In the genomic region with DNA sequence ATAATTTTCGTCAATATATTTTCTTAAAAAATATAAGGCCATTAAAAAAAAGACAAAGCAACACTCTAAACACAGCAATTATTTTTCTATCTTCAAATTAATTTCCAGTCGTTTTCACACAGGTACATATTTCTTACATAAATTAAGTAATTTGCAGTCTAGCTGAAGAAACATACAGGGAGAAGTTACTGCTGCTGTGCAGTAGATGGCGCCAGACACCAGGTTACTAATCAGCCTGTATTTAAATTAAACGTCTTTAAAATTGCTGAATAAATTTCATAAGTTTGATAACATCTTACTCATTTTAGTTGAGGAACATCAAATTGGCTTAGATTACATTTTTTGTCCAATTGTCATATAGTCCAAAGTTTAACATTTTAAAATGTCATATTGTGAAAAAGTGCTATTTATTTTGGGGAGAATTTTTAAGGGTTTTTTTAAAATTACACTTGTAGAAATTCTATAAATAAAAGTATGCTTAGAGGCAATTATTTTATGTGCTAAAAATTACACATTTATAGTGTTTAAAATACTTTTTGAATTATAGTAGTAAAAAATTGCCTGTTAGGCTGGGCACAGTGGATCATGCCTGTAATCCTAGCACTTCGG, we compare ENCODE assay signal across 8 cellular contexts.
DNase-seq lines count a peak whose midpoint lies in the region; ATAC-seq and TF ChIP-seq lines count a peak whose summit lies in the region.

No MANE protein-coding gene starts in this region.

- no peak overlapping the region for H3K4me3 ChIP-seq in Panc1 (ENCODE audit: low read depth in 2 of 2, low read length in 2 of 2)

- in situ Hi-C loops in Panc1 (cut with HindIII; ENCODE audit: low pct_unique_long_range_greater_than_20kb, low sequenced_read_pairs), result no loop called here

- H3K27ac ChIP-seq in Panc1 (ENCODE audit: low read length), result no peak overlapping the region

- POLR2A ChIA-PET in Panc1 (lab: Charles Lee), result no interaction called here

- ATAC-seq in HG03521 (IDR thresholded peaks at IDR 0.05; ENCODE audit: unreplicated experiment), result peak; percentile 64
- ATAC-seq in Panc1, result no peak

- no peaks in the 10 kb centered on the region for H3K9me3 Mint-ChIP-seq in activated naive CD8-positive, alpha-beta T cell treated with anti-CD3 and anti-CD28 coated beads for 36 hours

- H3K36me3 ChIP-seq in Panc1 (ENCODE audit: control insufficient read depth, insufficient read depth, low read length), result no peaks in the 10 kb centered on the region

- peaks cover 29% of the 10 kb centered on the region for H3K27me3 Mint-ChIP-seq in activated naive CD8-positive, alpha-beta T cell treated with anti-CD3 and anti-CD28 coated beads for 36 hours

- peak; percentile 75; the same call in 1 of the 2 replicates for TF ChIP-seq CTCF in Panc1 (IDR thresholded peaks at IDR 0.05)

- H3K4me3 Mint-ChIP-seq in activated naive CD8-positive, alpha-beta T cell treated with anti-CD3 and anti-CD28 coated beads for 36 hours, result no peak overlapping the region

- BruUV-seq in Panc1 (replicated peaks; lab: Mats Ljungman, UMichigan), result no TSS peak

- CTCF ChIA-PET in Panc1 (lab: Charles Lee), result interaction anchor here (0.5 to 1.4 kb wide), 8 partner anchors 56 to 691 kb away, joined by 3 read pairs; no protein-coding TSS in a partner anchor

- DNase-seq in NOMO-1 treated with DMSO at 0.1 percent for 48 hours (lab: John Stamatoyannopoulos, UW; ENCODE audit: unreplicated experiment), result peak; percentile 39
- DNase-seq in NOMO-1 treated with dmso at 0.1 percent for 144 hours (lab: John Stamatoyannopoulos, UW; ENCODE audit: unreplicated experiment), result no peak
- no peak for DNase-seq in Panc1 (ENCODE audit: low read depth, low spot score)
- DNase-seq in activated naive CD8-positive, alpha-beta T cell treated with anti-CD3 and anti-CD28 coated beads for 36 hours, result peak; percentile 21
- peak; percentile 16 for DNase-seq in hepatic stellate cell (ENCODE audit: low spot score)
- DNase-seq in stimulated activated CD4-positive, alpha-beta T cell treated with anti-CD3 and anti-CD28 coated beads, Interleukin-12 subunit alpha, Interleukin-12 subunit beta, amount 100 ng/mL, for 48 hours (ENCODE audit: low read depth in 2 of 3, low spot score in 1 of 3), result peak; percentile 7 to 31 (median 17)
- no peak for DNase-seq in C1 segment of cervical spinal cord (lab: John Stamatoyannopoulos, UW)

- no peaks in the 10 kb centered on the region for H3K4me1 Mint-ChIP-seq in activated naive CD8-positive, alpha-beta T cell treated with anti-CD3 and anti-CD28 coated beads for 36 hours

- H3K9me3 ChIP-seq in Panc1 (ENCODE audit: control insufficient read depth, insufficient read depth, low read depth, low read length), result no peaks in the 10 kb centered on the region

- intact Hi-C loops in Panc1 (cut with micrococcal nuclease; ENCODE audit: unreplicated experiment), result loop anchor here (2.0 kb wide), 1 partner anchor 561 kb away; no protein-coding TSS in a partner anchor

- H3K4me1 ChIP-seq in Panc1 (ENCODE audit: control insufficient read depth, insufficient read depth, low read length), result no peaks in the 10 kb centered on the region

- H3K27ac Mint-ChIP-seq in activated naive CD8-positive, alpha-beta T cell treated with anti-CD3 and anti-CD28 coated beads for 36 hours, result no peak overlapping the region

- H3K27me3 ChIP-seq in Panc1 (ENCODE audit: control insufficient read depth, insufficient read depth, low read length), result no peaks in the 10 kb centered on the region

- no peaks in the 10 kb centered on the region for H3K36me3 Mint-ChIP-seq in activated naive CD8-positive, alpha-beta T cell treated with anti-CD3 and anti-CD28 coated beads for 36 hours

Comparison
In these comparisons a context has a peak if more than half of its experiments do, and no peak if none do; other contexts are left out.
1. DNase-seq: peak in NOMO-1 treated with DMSO at 0.1 percent for 48 hours (single experiment), activated naive CD8-positive, alpha-beta T cell treated with anti-CD3 and anti-CD28 coated beads for 36 hours (single experiment), hepatic stellate cell (single experiment) and stimulated activated CD4-positive, alpha-beta T cell treated with anti-CD3 and anti-CD28 coated beads, Interleukin-12 subunit alpha, Interleukin-12 subunit beta, amount 100 ng/mL, for 48 hours (3 of 3); none in NOMO-1 treated with dmso at 0.1 percent for 144 hours (single experiment), Panc1 (single experiment) and C1 segment of cervical spinal cord (0 of 14).